Comparison of ENCODE assay signal across 16 cellular contexts in genomic region chr4:104964387-104965175, GRCh38.
DNase-seq lines count a peak whose midpoint lies in the region; ATAC-seq, FAIRE-seq and TF ChIP-seq lines count a peak whose summit lies in the region.
"Had no signal": no experiment of that assay in that cellular context is flagged by ENCODE, and none has a peak within 500 bp of the region (broad histone marks: within the 10 kb centered on the region; RNA-seq: fewer than 3 reads in every experiment).

No MANE protein-coding gene starts in this region.

- peaks cover 29% of the 10 kb centered on the region for H3K4me1 ChIP-seq in GM12878 (ENCODE audit: control insufficient read depth, insufficient read depth, low read length)

- no peaks in the 10 kb centered on the region for H4K20me1 ChIP-seq in GM12878 (ENCODE audit: control insufficient read depth, insufficient read depth)

- BruUV-seq in GM12878 (replicated peaks; lab: Mats Ljungman, UMichigan) = no TSS peak

- TF ChIP-seq EP300 in GM12878 (IDR thresholded peaks at IDR 0.05; ENCODE audit: borderline replicate concordance in 1 of 2, control insufficient read depth in 1 of 2, low read depth in 2 of 2, low read length in 2 of 2) = no peak

- CTCF ChIA-PET in GM12878 (lab: Yijun Ruan, JAX) = no interaction called here

- FAIRE-seq in GM12878 (lab: Jason Lieb, UNC) = no peak

- 0 out of 2 replicates have a peak overlapping the region, but pooled peaks have one; percentile 9 for H3K27ac ChIP-seq in GM12878 (ENCODE audit: control insufficient read depth, insufficient read depth)
- H3K27ac ChIP-seq: 22Rv1 had no signal

- no peak overlapping the region for H3K9ac ChIP-seq in GM12878 (ENCODE audit: control insufficient read depth, insufficient read depth, low read length)

- WGBS in GM12878 (ENCODE audit: insufficient coverage, insufficient replicate concordance, low lambda C conversion rate, missing lambda C conversion rate) = 93% methylated on average over 4 of the region's 4 CpGs

- H2AFZ ChIP-seq in GM12878 (ENCODE audit: control insufficient read depth, low read depth, low read length) = no peak overlapping the region

- TF ChIP-seq CTCF in GM12878 (IDR thresholded peaks at IDR 0.05 in 2 of 3, conservative IDR thresholded peaks at IDR 0.05 in 1 of 3; ENCODE audit: control insufficient read depth in 2 of 3, extremely low read depth in 1 of 3, insufficient read depth in 1 of 3, low read depth in 3 of 3, low read length in 3 of 3) = no peak

- ATAC-seq in GM21423 (IDR thresholded peaks at IDR 0.05; ENCODE audit: unreplicated experiment) = peak; percentile 31
- peak; percentile 38 for ATAC-seq in HG03066 (IDR thresholded peaks at IDR 0.05; ENCODE audit: low read depth, unreplicated experiment)
- ATAC-seq in GM12878 = peak; percentile 37
- ATAC-seq in activated CD4-positive, CD25-positive, alpha-beta regulatory T cell treated with anti-CD3 and anti-CD28 coated beads, Interleukin-2, amount 50 U/mL, for 24 hours = no peak
- no peak for ATAC-seq in GM21576 (IDR thresholded peaks at IDR 0.05; ENCODE audit: unreplicated experiment)

- POLR2A ChIA-PET in GM12878 (lab: Charles Lee) = no interaction called here

- no peaks in the 10 kb centered on the region; a peak in 1 of 4 replicates for H3K36me3 ChIP-seq in GM12878 (ENCODE audit: control insufficient read depth in 2 of 2, insufficient read depth in 2 of 2, low read length in 1 of 2)

- in situ Hi-C loops in GM12878 (cut with MboI) = no loop called here

- no peak overlapping the region for H3K4me3 ChIP-seq in GM12878

- RAD21 ChIA-PET in GM12878 (lab: Charles Lee; ENCODE audit: unreplicated experiment) = interaction anchor here (0.9 to 1.1 kb wide), 2 partner anchors 21 to 95 kb away, joined by 3 to 4 read pairs; no protein-coding TSS in a partner anchor

- DNase-seq in NCI-H2029 (lab: John Stamatoyannopoulos, UW) (peak; percentile 4), NCI-H2029 treated with DMSO at 0.1 percent for 48 hours (lab: John Stamatoyannopoulos, UW) (no peak), GM12878 (ENCODE audit: low read depth, low spot score) (no peak), A172 (ENCODE audit: low spot score) (no peak)
- DNase-seq: activated naive CD4-positive, alpha-beta T cell treated with Interleukin-2 at 50 U/mL for 16 hours; IMR-90; NCI-H1436 treated with DMSO at 0.1 percent for 48 hours; RPMI8226; stimulated activated CD8-positive, alpha-beta memory T cell treated with anti-CD3 and anti-CD28 coated beads, Interleukin-4, amount 100 ng/mL, for 48 hours; T-helper 9 cell; trophoblast cell had no signal

- SMC1A ChIA-PET in GM12878 (lab: Charles Lee; ENCODE audit: uncharacterized antibody, unreplicated experiment) = interaction anchor here (0.7 to 1.7 kb wide), 5 partner anchors 9 to 88 kb away, joined by 3 to 5 read pairs (median 4); no protein-coding TSS in a partner anchor

- H3K4me2 ChIP-seq in GM12878 (ENCODE audit: control insufficient read depth, insufficient read depth) = peak overlapping the region; percentile 20; the same call in 1 of the 2 replicates

- no peak for TF ChIP-seq RAD21 in GM12878 (IDR thresholded peaks at IDR 0.05; ENCODE audit: insufficient read depth, low read depth, low read length)

- TF ChIP-seq POLR2A in GM12878 (IDR thresholded peaks at IDR 0.05; ENCODE audit: low read depth, low read length) = no peak

- H3K79me2 ChIP-seq in GM12878 (ENCODE audit: control insufficient read depth, insufficient read depth, low read length) = peaks cover 6% of the 10 kb centered on the region

- intact Hi-C loops in GM12878 (cut with micrococcal nuclease; ENCODE audit: unreplicated experiment) = loop anchor here (5.0 to 10.0 kb wide), 5 partner anchors 32 to 900 kb away; partner anchors contain the start of genes CXXC4 and TET2

- peaks cover 16% of the 10 kb centered on the region; the same call in 2 of the 3 replicates for H3K9me3 ChIP-seq in GM12878 (replicated peaks; ENCODE audit: control insufficient read depth, insufficient read depth, low read length)

- no peaks in the 10 kb centered on the region for H3K27me3 ChIP-seq in GM12878 (replicated peaks in 1 of 2; ENCODE audit: control insufficient read depth in 2 of 2, insufficient read depth in 2 of 2, low read length in 1 of 2)

TF ChIP-seq in GM12878, 131 proteins besides CTCF, POLR2A, EP300 and RAD21:
- TF ChIP-seq, protein P1, sequence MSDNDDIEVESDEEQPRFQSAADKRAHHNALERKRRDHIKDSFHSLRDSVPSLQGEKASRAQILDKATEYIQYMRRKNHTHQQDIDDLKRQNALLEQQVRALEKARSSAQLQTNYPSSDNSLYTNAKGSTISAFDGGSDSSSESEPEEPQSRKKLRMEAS (IDR thresholded peaks at IDR 0.05; ENCODE audit: low read depth, low read length) = no peak
- TF ChIP-seq, protein P2, sequence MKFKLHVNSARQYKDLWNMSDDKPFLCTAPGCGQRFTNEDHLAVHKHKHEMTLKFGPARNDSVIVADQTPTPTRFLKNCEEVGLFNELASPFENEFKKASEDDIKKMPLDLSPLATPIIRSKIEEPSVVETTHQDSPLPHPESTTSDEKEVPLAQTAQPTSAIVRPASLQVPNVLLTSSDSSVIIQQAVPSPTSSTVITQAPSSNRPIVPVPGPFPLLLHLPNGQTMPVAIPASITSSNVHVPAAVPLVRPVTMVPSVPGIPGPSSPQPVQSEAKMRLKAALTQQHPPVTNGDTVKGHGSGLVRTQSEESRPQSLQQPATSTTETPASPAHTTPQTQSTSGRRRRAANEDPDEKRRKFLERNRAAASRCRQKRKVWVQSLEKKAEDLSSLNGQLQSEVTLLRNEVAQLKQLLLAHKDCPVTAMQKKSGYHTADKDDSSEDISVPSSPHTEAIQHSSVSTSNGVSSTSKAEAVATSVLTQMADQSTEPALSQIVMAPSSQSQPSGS (IDR thresholded peaks at IDR 0.05; ENCODE audit: low read length) = 0 out of 2 replicates have a peak, but pooled peaks have one; percentile 38
- TF ChIP-seq SMARCA5 (IDR thresholded peaks at IDR 0.05) = no peak
- TF ChIP-seq ESRRA (IDR thresholded peaks at IDR 0.05; ENCODE audit: low read length) = no peak
- TF ChIP-seq RUNX3 (IDR thresholded peaks at IDR 0.05; ENCODE audit: low read length) = peak; percentile 86
- TF ChIP-seq POLR2AphosphoS5 (IDR thresholded peaks at IDR 0.05; ENCODE audit: low read length) = no peak
- TF ChIP-seq POU2F2 (IDR thresholded peaks at IDR 0.05; ENCODE audit: borderline replicate concordance, low read depth, low read length) = peak; percentile 51; the same call in 1 of the 3 replicates
- peak; percentile 14; the same call in 1 of the 2 replicates for TF ChIP-seq JUNB (IDR thresholded peaks at IDR 0.05)
- TF ChIP-seq TARDBP (IDR thresholded peaks at IDR 0.05; ENCODE audit: borderline replicate concordance) = no peak
TF ChIP-seq in GM12878: peak in this region for 4.

Comparison
In these comparisons a context has a peak if more than half of its experiments do, and no peak if none do; other contexts are left out.
1. ATAC-seq: peak in GM21423 (single experiment), HG03066 (single experiment) and GM12878 (single experiment); none in activated CD4-positive, CD25-positive, alpha-beta regulatory T cell treated with anti-CD3 and anti-CD28 coated beads, Interleukin-2, amount 50 U/mL, for 24 hours (0 of 2) and GM21576 (single experiment).